In the genomic region with DNA sequence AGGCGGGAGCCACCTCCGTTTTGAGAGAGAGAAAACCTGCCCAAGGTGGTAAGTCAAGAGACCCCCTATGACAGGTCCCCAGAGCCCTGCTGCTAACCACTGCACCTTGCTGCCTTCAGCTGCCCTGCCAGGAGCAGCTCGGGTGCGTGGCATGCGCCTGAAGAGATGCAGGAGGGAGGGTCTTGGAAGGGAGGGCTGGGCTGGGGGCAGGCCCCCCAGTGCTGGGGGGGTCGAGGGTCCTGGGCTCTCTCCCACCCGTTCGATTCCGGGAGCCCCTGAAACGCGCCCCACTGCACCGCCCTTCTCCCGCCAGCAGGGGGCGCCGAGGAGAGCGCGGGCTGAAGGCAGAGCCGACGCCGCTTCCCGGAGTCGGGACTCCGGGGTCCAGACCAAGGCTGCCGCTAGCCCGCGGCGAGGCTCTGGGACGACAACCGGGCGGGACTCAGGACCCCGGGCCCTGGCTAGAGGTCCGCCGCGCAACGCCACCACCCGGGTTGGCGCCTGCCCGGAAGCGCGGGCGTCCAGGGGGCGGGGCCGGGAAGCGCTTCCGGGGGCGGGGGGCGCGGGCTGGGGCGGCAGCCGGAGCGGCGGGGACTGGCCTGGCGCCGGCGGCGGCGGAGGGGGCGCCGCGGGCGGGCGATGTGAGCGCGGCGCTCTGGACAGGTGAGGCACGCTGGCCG, we compare ENCODE assay signal across 1 cellular context.
A peak's percentile ranks its signal among the peaks of the same experiment; 100 is the strongest.
TF ChIP-seq lines count a peak whose summit lies in the region.

A gene with protein sequence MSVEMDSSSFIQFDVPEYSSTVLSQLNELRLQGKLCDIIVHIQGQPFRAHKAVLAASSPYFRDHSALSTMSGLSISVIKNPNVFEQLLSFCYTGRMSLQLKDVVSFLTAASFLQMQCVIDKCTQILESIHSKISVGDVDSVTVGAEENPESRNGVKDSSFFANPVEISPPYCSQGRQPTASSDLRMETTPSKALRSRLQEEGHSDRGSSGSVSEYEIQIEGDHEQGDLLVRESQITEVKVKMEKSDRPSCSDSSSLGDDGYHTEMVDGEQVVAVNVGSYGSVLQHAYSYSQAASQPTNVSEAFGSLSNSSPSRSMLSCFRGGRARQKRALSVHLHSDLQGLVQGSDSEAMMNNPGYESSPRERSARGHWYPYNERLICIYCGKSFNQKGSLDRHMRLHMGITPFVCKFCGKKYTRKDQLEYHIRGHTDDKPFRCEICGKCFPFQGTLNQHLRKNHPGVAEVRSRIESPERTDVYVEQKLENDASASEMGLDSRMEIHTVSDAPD (plus strand): TSS at position 563 of the 680 bp plus-strand sequence. CDS start 18,761 bp downstream, outside the sequence.

TF ChIP-seq in GM12878, 131 proteins besides CTCF, POLR2A, EP300 and RAD21 (continued from another document and continues in another):
- TF ChIP-seq, protein P1, sequence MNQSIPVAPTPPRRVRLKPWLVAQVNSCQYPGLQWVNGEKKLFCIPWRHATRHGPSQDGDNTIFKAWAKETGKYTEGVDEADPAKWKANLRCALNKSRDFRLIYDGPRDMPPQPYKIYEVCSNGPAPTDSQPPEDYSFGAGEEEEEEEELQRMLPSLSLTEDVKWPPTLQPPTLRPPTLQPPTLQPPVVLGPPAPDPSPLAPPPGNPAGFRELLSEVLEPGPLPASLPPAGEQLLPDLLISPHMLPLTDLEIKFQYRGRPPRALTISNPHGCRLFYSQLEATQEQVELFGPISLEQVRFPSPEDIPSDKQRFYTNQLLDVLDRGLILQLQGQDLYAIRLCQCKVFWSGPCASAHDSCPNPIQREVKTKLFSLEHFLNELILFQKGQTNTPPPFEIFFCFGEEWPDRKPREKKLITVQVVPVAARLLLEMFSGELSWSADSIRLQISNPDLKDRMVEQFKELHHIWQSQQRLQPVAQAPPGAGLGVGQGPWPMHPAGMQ (IDR thresholded peaks at IDR 0.05; ENCODE audit: borderline replicate concordance) = no peak
- TF ChIP-seq SIX5 (IDR thresholded peaks at IDR 0.05; ENCODE audit: low read depth, low read length, severe bottlenecking) = peak; percentile 12
- TF ChIP-seq, protein P2, sequence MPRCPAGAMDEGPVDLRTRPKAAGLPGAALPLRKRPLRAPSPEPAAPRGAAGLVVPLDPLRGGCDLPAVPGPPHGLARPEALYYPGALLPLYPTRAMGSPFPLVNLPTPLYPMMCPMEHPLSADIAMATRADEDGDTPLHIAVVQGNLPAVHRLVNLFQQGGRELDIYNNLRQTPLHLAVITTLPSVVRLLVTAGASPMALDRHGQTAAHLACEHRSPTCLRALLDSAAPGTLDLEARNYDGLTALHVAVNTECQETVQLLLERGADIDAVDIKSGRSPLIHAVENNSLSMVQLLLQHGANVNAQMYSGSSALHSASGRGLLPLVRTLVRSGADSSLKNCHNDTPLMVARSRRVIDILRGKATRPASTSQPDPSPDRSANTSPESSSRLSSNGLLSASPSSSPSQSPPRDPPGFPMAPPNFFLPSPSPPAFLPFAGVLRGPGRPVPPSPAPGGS (IDR thresholded peaks at IDR 0.05; ENCODE audit: borderline replicate concordance, insufficient read depth, low read depth, low read length, poor library complexity, severe bottlenecking) = no peak
- no peak for TF ChIP-seq CHD4 (IDR thresholded peaks at IDR 0.05)
- TF ChIP-seq PAX8 (IDR thresholded peaks at IDR 0.05) = no peak
- TF ChIP-seq HDAC6 (IDR thresholded peaks at IDR 0.05; ENCODE audit: unreplicated experiment) = no peak
- TF ChIP-seq, protein P3, sequence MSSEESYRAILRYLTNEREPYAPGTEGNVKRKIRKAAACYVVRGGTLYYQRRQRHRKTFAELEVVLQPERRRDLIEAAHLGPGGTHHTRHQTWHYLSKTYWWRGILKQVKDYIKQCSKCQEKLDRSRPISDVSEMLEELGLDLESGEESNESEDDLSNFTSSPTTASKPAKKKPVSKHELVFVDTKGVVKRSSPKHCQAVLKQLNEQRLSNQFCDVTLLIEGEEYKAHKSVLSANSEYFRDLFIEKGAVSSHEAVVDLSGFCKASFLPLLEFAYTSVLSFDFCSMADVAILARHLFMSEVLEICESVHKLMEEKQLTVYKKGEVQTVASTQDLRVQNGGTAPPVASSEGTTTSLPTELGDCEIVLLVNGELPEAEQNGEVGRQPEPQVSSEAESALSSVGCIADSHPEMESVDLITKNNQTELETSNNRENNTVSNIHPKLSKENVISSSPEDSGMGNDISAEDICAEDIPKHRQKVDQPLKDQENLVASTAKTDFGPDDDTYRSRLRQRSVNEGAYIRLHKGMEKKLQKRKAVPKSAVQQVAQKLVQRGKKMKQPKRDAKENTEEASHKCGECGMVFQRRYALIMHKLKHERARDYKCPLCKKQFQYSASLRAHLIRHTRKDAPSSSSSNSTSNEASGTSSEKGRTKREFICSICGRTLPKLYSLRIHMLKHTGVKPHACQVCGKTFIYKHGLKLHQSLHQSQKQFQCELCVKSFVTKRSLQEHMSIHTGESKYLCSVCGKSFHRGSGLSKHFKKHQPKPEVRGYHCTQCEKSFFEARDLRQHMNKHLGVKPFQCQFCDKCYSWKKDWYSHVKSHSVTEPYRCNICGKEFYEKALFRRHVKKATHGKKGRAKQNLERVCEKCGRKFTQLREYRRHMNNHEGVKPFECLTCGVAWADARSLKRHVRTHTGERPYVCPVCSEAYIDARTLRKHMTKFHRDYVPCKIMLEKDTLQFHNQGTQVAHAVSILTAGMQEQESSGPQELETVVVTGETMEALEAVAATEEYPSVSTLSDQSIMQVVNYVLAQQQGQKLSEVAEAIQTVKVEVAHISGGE (CRISPR knock-in tag; IDR thresholded peaks at IDR 0.05) = no peak
- no peak for TF ChIP-seq SIN3A (IDR thresholded peaks at IDR 0.05; ENCODE audit: low read depth, low read length)
- TF ChIP-seq ZNF24 (IDR thresholded peaks at IDR 0.05) = peak; percentile 38; the same call in 1 of the 2 replicates
- no peak for TF ChIP-seq RFX5 (IDR thresholded peaks at IDR 0.05; ENCODE audit: low read depth, low read length)
- TF ChIP-seq MEF2A (IDR thresholded peaks at IDR 0.05; ENCODE audit: insufficient read depth, low read depth, low read length) = 0 out of 2 replicates have a peak, but pooled peaks have one; percentile 11
- TF ChIP-seq, protein P4, sequence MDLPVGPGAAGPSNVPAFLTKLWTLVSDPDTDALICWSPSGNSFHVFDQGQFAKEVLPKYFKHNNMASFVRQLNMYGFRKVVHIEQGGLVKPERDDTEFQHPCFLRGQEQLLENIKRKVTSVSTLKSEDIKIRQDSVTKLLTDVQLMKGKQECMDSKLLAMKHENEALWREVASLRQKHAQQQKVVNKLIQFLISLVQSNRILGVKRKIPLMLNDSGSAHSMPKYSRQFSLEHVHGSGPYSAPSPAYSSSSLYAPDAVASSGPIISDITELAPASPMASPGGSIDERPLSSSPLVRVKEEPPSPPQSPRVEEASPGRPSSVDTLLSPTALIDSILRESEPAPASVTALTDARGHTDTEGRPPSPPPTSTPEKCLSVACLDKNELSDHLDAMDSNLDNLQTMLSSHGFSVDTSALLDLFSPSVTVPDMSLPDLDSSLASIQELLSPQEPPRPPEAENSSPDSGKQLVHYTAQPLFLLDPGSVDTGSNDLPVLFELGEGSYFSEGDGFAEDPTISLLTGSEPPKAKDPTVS (IDR thresholded peaks at IDR 0.05; ENCODE audit: low read depth, low read length) = no peak
- TF ChIP-seq MYC (IDR thresholded peaks at IDR 0.05; ENCODE audit: insufficient read depth, insufficient read length, insufficient replicate concordance, low read length, severe bottlenecking) = no peak
- TF ChIP-seq BRCA1 (IDR thresholded peaks at IDR 0.05; ENCODE audit: low read depth, low read length) = no peak
- peak; percentile 79; the same call in 1 of the 2 replicates for TF ChIP-seq POLR2AphosphoS5 (IDR thresholded peaks at IDR 0.05; ENCODE audit: low read length)
- no peak for TF ChIP-seq SUPT20H (IDR thresholded peaks at IDR 0.05; ENCODE audit: borderline replicate concordance, control insufficient read depth, low read depth, low read length)
- no peak for TF ChIP-seq CHD2 (IDR thresholded peaks at IDR 0.05; ENCODE audit: borderline replicate concordance, low read depth, low read length)
- TF ChIP-seq STAT3 (IDR thresholded peaks at IDR 0.05; ENCODE audit: low read depth, low read length) = no peak
- TF ChIP-seq MTA2 (IDR thresholded peaks at IDR 0.05; ENCODE audit: low read depth) = peak; percentile 44; the same call in 1 of the 2 replicates
- no peak for TF ChIP-seq SPI1 (IDR thresholded peaks at IDR 0.05; ENCODE audit: borderline replicate concordance, insufficient read depth, low read depth, low read length)
- no peak for TF ChIP-seq WRNIP1 (IDR thresholded peaks at IDR 0.05; ENCODE audit: borderline replicate concordance, low read depth, low read length)
- TF ChIP-seq ZNF384 (IDR thresholded peaks at IDR 0.05; ENCODE audit: borderline replicate concordance, low read depth, low read length) = no peak
- no peak for TF ChIP-seq ZBED1 (IDR thresholded peaks at IDR 0.05; ENCODE audit: borderline replicate concordance)
- TF ChIP-seq CBX3 (IDR thresholded peaks at IDR 0.05; ENCODE audit: borderline replicate concordance, low read depth) = no peak
- TF ChIP-seq RELA (IDR thresholded peaks at IDR 0.05; ENCODE audit: borderline replicate concordance, partially characterized antibody) = peak; percentile 63
- TF ChIP-seq KAT2A (conservative IDR thresholded peaks at IDR 0.05; ENCODE audit: control insufficient read depth, low read depth, low read length) = no peak
- TF ChIP-seq, protein P5, sequence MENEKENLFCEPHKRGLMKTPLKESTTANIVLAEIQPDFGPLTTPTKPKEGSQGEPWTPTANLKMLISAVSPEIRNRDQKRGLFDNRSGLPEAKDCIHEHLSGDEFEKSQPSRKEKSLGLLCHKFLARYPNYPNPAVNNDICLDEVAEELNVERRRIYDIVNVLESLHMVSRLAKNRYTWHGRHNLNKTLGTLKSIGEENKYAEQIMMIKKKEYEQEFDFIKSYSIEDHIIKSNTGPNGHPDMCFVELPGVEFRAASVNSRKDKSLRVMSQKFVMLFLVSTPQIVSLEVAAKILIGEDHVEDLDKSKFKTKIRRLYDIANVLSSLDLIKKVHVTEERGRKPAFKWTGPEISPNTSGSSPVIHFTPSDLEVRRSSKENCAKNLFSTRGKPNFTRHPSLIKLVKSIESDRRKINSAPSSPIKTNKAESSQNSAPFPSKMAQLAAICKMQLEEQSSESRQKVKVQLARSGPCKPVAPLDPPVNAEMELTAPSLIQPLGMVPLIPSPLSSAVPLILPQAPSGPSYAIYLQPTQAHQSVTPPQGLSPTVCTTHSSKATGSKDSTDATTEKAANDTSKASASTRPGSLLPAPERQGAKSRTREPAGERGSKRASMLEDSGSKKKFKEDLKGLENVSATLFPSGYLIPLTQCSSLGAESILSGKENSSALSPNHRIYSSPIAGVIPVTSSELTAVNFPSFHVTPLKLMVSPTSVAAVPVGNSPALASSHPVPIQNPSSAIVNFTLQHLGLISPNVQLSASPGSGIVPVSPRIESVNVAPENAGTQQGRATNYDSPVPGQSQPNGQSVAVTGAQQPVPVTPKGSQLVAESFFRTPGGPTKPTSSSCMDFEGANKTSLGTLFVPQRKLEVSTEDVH (IDR thresholded peaks at IDR 0.05; ENCODE audit: low read depth, partially characterized antibody) = no peak
- no peak for TF ChIP-seq ZNF622 (IDR thresholded peaks at IDR 0.05)
- TF ChIP-seq, protein P6, sequence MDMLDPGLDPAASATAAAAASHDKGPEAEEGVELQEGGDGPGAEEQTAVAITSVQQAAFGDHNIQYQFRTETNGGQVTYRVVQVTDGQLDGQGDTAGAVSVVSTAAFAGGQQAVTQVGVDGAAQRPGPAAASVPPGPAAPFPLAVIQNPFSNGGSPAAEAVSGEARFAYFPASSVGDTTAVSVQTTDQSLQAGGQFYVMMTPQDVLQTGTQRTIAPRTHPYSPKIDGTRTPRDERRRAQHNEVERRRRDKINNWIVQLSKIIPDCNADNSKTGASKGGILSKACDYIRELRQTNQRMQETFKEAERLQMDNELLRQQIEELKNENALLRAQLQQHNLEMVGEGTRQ (IDR thresholded peaks at IDR 0.05; ENCODE audit: borderline replicate concordance, low read depth, low read length) = no peak
- TF ChIP-seq SMAD1 (IDR thresholded peaks at IDR 0.05; ENCODE audit: low read depth, partially characterized antibody) = no peak
- TF ChIP-seq, protein P7, sequence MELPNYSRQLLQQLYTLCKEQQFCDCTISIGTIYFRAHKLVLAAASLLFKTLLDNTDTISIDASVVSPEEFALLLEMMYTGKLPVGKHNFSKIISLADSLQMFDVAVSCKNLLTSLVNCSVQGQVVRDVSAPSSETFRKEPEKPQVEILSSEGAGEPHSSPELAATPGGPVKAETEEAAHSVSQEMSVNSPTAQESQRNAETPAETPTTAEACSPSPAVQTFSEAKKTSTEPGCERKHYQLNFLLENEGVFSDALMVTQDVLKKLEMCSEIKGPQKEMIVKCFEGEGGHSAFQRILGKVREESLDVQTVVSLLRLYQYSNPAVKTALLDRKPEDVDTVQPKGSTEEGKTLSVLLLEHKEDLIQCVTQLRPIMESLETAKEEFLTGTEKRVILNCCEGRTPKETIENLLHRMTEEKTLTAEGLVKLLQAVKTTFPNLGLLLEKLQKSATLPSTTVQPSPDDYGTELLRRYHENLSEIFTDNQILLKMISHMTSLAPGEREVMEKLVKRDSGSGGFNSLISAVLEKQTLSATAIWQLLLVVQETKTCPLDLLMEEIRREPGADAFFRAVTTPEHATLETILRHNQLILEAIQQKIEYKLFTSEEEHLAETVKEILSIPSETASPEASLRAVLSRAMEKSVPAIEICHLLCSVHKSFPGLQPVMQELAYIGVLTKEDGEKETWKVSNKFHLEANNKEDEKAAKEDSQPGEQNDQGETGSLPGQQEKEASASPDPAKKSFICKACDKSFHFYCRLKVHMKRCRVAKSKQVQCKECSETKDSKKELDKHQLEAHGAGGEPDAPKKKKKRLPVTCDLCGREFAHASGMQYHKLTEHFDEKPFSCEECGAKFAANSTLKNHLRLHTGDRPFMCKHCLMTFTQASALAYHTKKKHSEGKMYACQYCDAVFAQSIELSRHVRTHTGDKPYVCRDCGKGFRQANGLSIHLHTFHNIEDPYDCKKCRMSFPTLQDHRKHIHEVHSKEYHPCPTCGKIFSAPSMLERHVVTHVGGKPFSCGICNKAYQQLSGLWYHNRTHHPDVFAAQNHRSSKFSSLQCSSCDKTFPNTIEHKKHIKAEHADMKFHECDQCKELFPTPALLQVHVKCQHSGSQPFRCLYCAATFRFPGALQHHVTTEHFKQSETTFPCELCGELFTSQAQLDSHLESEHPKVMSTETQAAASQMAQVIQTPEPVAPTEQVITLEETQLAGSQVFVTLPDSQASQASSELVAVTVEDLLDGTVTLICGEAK (IDR thresholded peaks at IDR 0.05; ENCODE audit: borderline replicate concordance) = peak; percentile 68; the same call in 1 of the 2 replicates
- no peak for TF ChIP-seq FOS (IDR thresholded peaks at IDR 0.05; ENCODE audit: borderline replicate concordance, extremely low read depth, insufficient read length)
- TF ChIP-seq, protein P8, sequence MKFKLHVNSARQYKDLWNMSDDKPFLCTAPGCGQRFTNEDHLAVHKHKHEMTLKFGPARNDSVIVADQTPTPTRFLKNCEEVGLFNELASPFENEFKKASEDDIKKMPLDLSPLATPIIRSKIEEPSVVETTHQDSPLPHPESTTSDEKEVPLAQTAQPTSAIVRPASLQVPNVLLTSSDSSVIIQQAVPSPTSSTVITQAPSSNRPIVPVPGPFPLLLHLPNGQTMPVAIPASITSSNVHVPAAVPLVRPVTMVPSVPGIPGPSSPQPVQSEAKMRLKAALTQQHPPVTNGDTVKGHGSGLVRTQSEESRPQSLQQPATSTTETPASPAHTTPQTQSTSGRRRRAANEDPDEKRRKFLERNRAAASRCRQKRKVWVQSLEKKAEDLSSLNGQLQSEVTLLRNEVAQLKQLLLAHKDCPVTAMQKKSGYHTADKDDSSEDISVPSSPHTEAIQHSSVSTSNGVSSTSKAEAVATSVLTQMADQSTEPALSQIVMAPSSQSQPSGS (IDR thresholded peaks at IDR 0.05; ENCODE audit: low read length) = no peak
